Comparison of ENCODE assay signal across 8 cellular contexts in the genomic region with DNA sequence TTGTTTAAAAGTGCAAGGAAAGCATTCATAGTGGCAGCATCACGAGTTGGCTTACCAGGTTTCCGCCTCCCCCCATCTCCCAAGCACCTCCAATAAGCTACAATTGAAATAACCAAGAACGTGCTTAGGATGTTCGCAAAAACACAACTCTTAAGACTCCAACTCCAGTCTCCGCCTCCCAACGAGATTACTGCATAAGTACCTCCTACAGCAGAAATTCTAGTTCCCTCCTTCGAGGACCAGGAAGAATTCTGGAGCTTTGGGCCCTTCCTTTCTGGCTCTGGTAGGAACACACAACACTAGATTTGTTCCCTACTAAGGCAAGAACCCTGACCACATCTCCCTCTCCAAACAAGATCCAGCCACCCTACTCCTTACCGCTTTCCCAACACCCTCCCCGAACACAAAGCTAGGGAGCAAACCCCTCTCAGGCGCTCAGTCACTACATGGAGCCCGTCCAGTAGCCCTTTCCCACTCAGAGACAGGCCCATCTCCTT. TPM values are rescaled to one million over a fixed set of nuclear protein-coding genes. Genes with fewer than 3 reads are reported as not detected.
DNase-seq lines count a peak whose midpoint lies in the region; ATAC-seq and TF ChIP-seq lines count a peak whose summit lies in the region.

No MANE protein-coding gene starts in this region.

- H3K27ac Mint-ChIP-seq in activated T-cell treated with anti-CD3 and anti-CD28 coated beads, Interleukin-2, amount 50 U/mL, for 72 hours, result peak overlapping the region; percentile 93
- peak overlapping the region; percentile 92 for H3K27ac Mint-ChIP-seq in neural progenitor cell

- peak overlapping the region; percentile 49 for H2AFZ ChIP-seq in neural progenitor cell (replicated peaks)

- DNase-seq in NCI-H1436 (lab: John Stamatoyannopoulos, UW) (peak; percentile 10), NCI-H1436 treated with DMSO at 0.1 percent for 48 hours (lab: John Stamatoyannopoulos, UW) (no peak), NCI-H460 (ENCODE audit: extremely low read depth, low read depth) (peak; percentile 59), fibroblast of pulmonary artery (ENCODE audit: low read depth) (peak; percentile 96), neural progenitor cell (ENCODE audit: low spot score) (peak; percentile 73), cortex of kidney (lab: John Stamatoyannopoulos, UW) (no peak)
- DNase-seq in activated T-cell treated with anti-CD3 and anti-CD28 coated beads, Interleukin-2, amount 50 U/mL, for 72 hours, result peak; percentile 32 to 38

- H3K4me1 Mint-ChIP-seq in activated T-cell treated with anti-CD3 and anti-CD28 coated beads, Interleukin-2, amount 50 U/mL, for 72 hours (ENCODE audit: low read depth), result peaks cover 51% of the 10 kb centered on the region
- peaks cover 35% of the 10 kb centered on the region for H3K4me1 Mint-ChIP-seq in neural progenitor cell

- H3K4me1 ChIP-seq in neural progenitor cell, result peaks cover 14% of the 10 kb centered on the region

- no peak for TF ChIP-seq CTCF in fibroblast of pulmonary artery (IDR thresholded peaks at IDR 0.05; ENCODE audit: low read length, missing control alignments)
- TF ChIP-seq CTCF in neural progenitor cell (IDR thresholded peaks at IDR 0.05), result no peak

- no peaks in the 10 kb centered on the region for H3K27me3 ChIP-seq in neural progenitor cell

- peak overlapping the region; percentile 72 for H3K9ac ChIP-seq in neural progenitor cell

- H3K4me3 ChIP-seq in fibroblast of pulmonary artery (replicated peaks; ENCODE audit: low read depth, low read length) (peak overlapping the region; percentile 99), neural progenitor cell (peak overlapping the region; percentile 61)

- peak overlapping the region; percentile 95 for H3K4me2 ChIP-seq in neural progenitor cell

- H4K20me1 ChIP-seq in neural progenitor cell (ENCODE audit: low read depth), result peaks cover 39% of the 10 kb centered on the region

- H3K79me2 ChIP-seq in neural progenitor cell (ENCODE audit: low read depth), result peaks cover 73% of the 10 kb centered on the region

- no peaks in the 10 kb centered on the region for H3K9me3 Mint-ChIP-seq in activated T-cell treated with anti-CD3 and anti-CD28 coated beads, Interleukin-2, amount 50 U/mL, for 72 hours
- no peaks in the 10 kb centered on the region for H3K9me3 Mint-ChIP-seq in neural progenitor cell

- peaks cover 39% of the 10 kb centered on the region for H3F3A ChIP-seq in neural progenitor cell (ENCODE audit: low read depth)

- peak overlapping the region; percentile 92 for H3K27ac ChIP-seq in neural progenitor cell

- ATAC-seq in activated T-cell treated with anti-CD3 and anti-CD28 coated beads, Interleukin-2, amount 50 U/mL, for 72 hours (replicated peaks in 1 of 2), result no peak
- ATAC-seq in HG02798 (IDR thresholded peaks at IDR 0.05; ENCODE audit: poor library complexity, unreplicated experiment), result no peak

- H3K36me3 ChIP-seq in neural progenitor cell, result no peaks in the 10 kb centered on the region

- H3K36me3 Mint-ChIP-seq in activated T-cell treated with anti-CD3 and anti-CD28 coated beads, Interleukin-2, amount 50 U/mL, for 72 hours (ENCODE audit: insufficient read depth in 2 of 2), result peaks cover 4 to 8% of the 10 kb centered on the region in 2 donors
- H3K36me3 Mint-ChIP-seq in neural progenitor cell, result peaks cover 8% of the 10 kb centered on the region

- no peaks in the 10 kb centered on the region for H3K9me3 ChIP-seq in neural progenitor cell (ENCODE audit: low read depth)

- H3K27me3 Mint-ChIP-seq in activated T-cell treated with anti-CD3 and anti-CD28 coated beads, Interleukin-2, amount 50 U/mL, for 72 hours (ENCODE audit: low read depth), result no peaks in the 10 kb centered on the region
- no peaks in the 10 kb centered on the region for H3K27me3 Mint-ChIP-seq in neural progenitor cell (ENCODE audit: insufficient read depth, low read depth)

- H3K4me3 Mint-ChIP-seq in activated T-cell treated with anti-CD3 and anti-CD28 coated beads, Interleukin-2, amount 50 U/mL, for 72 hours, result peak overlapping the region; percentile 97 to 98
- peak overlapping the region; percentile 98 for H3K4me3 Mint-ChIP-seq in neural progenitor cell

RNA-seq across cellular contexts. Expression of a gene that starts 0.7 kb away (rescaled TPM):
- 106 and 116 TPM in 2 replicates for total RNA-seq in NCI-H460 (2014; rRNA removed; shearing (Covaris generic))
- 43.8 and 65.1 TPM in 2 replicates for polyA plus RNA-seq in NCI-H460 (2014; cell fraction: nucleus; rRNA removed)
- 10 to 100 TPM; 22.9 to 30.1 TPM for total RNA-seq in activated T-cell treated with anti-CD3 and anti-CD28 coated beads, Interleukin-2, amount 50 U/mL, for 72 hours
- 49.7 and 72.1 TPM in 2 replicates for total RNA-seq in neural progenitor cell (ENCODE audit: low replicate concordance)

Comparison
In these comparisons a context has a peak if more than half of its experiments do, and no peak if none do; other contexts are left out.
1. DNase-seq: peak in NCI-H1436 (single experiment), NCI-H460 (single experiment), activated T-cell treated with anti-CD3 and anti-CD28 coated beads, Interleukin-2, amount 50 U/mL, for 72 hours (2 of 2), fibroblast of pulmonary artery (single experiment) and neural progenitor cell (single experiment); none in NCI-H1436 treated with DMSO at 0.1 percent for 48 hours (single experiment) and cortex of kidney (single experiment).